ENCODE assay signal across 2 cellular contexts in genomic region chr17:68807998-68808772, GRCh38.
TF ChIP-seq lines count a peak whose summit lies in the region.

No MANE protein-coding gene starts in this region.

TF ChIP-seq in SK-N-SH treated with all-trans-retinoic acid at 6 μM for 48 hours, 23 proteins besides CTCF, POLR2A, EP300 and RAD21 (continued from another document):
- no peak for TF ChIP-seq POU6F1 (CRISPR knock-in tag; IDR thresholded peaks at IDR 0.05; ENCODE audit: borderline replicate concordance, low read depth)
- TF ChIP-seq ZNF70 (CRISPR knock-in tag; IDR thresholded peaks at IDR 0.05), result no peak
TF ChIP-seq in SK-N-SH treated with all-trans-retinoic acid at 6 μM for 48 hours: peak in this region for 0.

TF ChIP-seq in SK-N-SH, 30 proteins besides CTCF, POLR2A, EP300 and RAD21 (continued from another document):
- TF ChIP-seq EZH2phosphoT487 (IDR thresholded peaks at IDR 0.05; ENCODE audit: borderline replicate concordance, low read depth) (no peak), MXI1 (IDR thresholded peaks at IDR 0.05; ENCODE audit: low read depth, low read length) (no peak), RXRA (IDR thresholded peaks at IDR 0.05; ENCODE audit: borderline replicate concordance, low read depth) (no peak)
